ENCODE assay signal across 8 cellular contexts in the genomic region with DNA sequence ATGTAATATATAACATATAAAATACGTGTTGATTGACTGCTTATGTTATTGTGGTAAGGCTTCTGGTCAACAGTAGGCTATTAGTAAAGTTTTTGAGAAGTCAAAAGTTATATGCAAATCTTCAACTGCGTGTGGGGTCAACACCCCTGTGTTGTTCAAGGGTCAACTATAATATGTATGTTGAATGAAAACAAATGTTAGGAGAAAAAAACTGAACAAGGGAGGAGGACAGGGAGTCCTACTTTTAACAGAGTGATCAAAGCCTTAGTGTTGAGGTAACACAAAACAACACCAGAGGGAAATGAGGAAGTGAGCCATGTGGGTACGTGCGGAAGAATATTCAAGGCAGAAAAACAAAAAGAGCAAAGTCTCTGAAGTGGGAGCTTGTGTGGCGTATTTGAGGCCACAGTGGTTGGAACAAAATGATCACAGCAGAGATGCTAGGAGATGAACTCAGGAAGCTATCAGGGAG.
DNase-seq lines count a peak whose midpoint lies in the region; ATAC-seq and TF ChIP-seq lines count a peak whose summit lies in the region.

No MANE protein-coding gene starts in this region.

- no peaks in the 10 kb centered on the region for H3K9me3 Mint-ChIP-seq in progenitor cell of endocrine pancreas (ENCODE audit: low read depth)

- no peaks in the 10 kb centered on the region for H3K27me3 Mint-ChIP-seq in progenitor cell of endocrine pancreas

- TF ChIP-seq CTCF in OCI-LY7 (conservative IDR thresholded peaks at IDR 0.05; ENCODE audit: low read length) (no peak), progenitor cell of endocrine pancreas (IDR thresholded peaks at IDR 0.05; ENCODE audit: unreplicated experiment) (no peak)

- H3K36me3 Mint-ChIP-seq in progenitor cell of endocrine pancreas (ENCODE audit: insufficient read depth): no peaks in the 10 kb centered on the region

- peak overlapping the region; percentile 60 for H3K4me2 ChIP-seq in OCI-LY7 (ENCODE audit: low read length)

- H2AFZ ChIP-seq in OCI-LY7 (ENCODE audit: low read length): peak overlapping the region; percentile 54

- no peaks in the 10 kb centered on the region for H4K20me1 ChIP-seq in OCI-LY7 (ENCODE audit: insufficient read depth, low read length)

- ATAC-seq in GM18498 (IDR thresholded peaks at IDR 0.05; ENCODE audit: unreplicated experiment): peak; percentile 85
- ATAC-seq in HG02759 (IDR thresholded peaks at IDR 0.05; ENCODE audit: unreplicated experiment): peak; percentile 87
- ATAC-seq in SK-N-SH treated with all-trans-retinoic acid at 6 μM for 48 hours: no peak

- no peaks in the 10 kb centered on the region for H3K36me3 ChIP-seq in OCI-LY7 (ENCODE audit: insufficient read depth, low read length)

- H3K4me3 ChIP-seq in OCI-LY7 (ENCODE audit: low read depth, low read length, poor library complexity, severe bottlenecking): peak overlapping the region; percentile 8

- peaks cover 22% of the 10 kb centered on the region for H3K4me1 ChIP-seq in OCI-LY7 (ENCODE audit: insufficient read depth, low read length, poor library complexity, severe bottlenecking)

- CTCF ChIA-PET in OCI-LY7 (lab: Charles Lee; ENCODE audit: unreplicated experiment): no interaction called here

- peak overlapping the region; percentile 76 for H3K27ac ChIP-seq in OCI-LY7 (ENCODE audit: low read depth, low read length, poor library complexity, severe bottlenecking)

- H3K4me3 Mint-ChIP-seq in progenitor cell of endocrine pancreas (ENCODE audit: low read depth): no peak overlapping the region

- intact Hi-C loops in OCI-LY7 (cut with micrococcal nuclease; ENCODE audit: unreplicated experiment): no loop called here

- peaks cover 2% of the 10 kb centered on the region for H3K4me1 Mint-ChIP-seq in progenitor cell of endocrine pancreas (ENCODE audit: low read depth)

- POLR2A ChIA-PET in OCI-LY7 (lab: Charles Lee): interaction anchor here (0.6 to 1.4 kb wide), 6 partner anchors 9 to 62 kb away, joined by 3 to 6 read pairs (median 3); no protein-coding TSS in a partner anchor

- DNase-seq in OCI-LY7 (ENCODE audit: low spot score) (peak; percentile 78), cerebellum (ENCODE audit: low spot score) (no peak), progenitor cell of endocrine pancreas (ENCODE audit: low spot score, unreplicated experiment) (no peak)
- peak; percentile 80 for DNase-seq in activated effector memory CD4-positive, alpha-beta T cell treated with anti-CD3 and anti-CD28 coated beads, Interleukin-2, amount 50 U/mL, for 16 hours
- peak; percentile 13 to 63 for DNase-seq in stimulated activated CD4-positive, alpha-beta T cell treated with anti-CD3 and anti-CD28 coated beads, Interleukin-4, amount 100 ng/mL, for 4 hours

- H3K27ac Mint-ChIP-seq in progenitor cell of endocrine pancreas: no peak overlapping the region

- H3K79me2 ChIP-seq in OCI-LY7 (ENCODE audit: insufficient read depth, low read depth, low read length): no peaks in the 10 kb centered on the region

- no peaks in the 10 kb centered on the region for H3K9me2 ChIP-seq in OCI-LY7 (ENCODE audit: insufficient read depth, low read length)

- no peaks in the 10 kb centered on the region for H3K9me3 ChIP-seq in OCI-LY7 (ENCODE audit: low read length)

- BruUV-seq in OCI-LY7 (replicated peaks; lab: Mats Ljungman, UMichigan): no TSS peak

TF ChIP-seq in SK-N-SH treated with all-trans-retinoic acid at 6 μM for 48 hours, 23 proteins besides CTCF, POLR2A, EP300 and RAD21:
- TF ChIP-seq RARB (CRISPR knock-in tag; IDR thresholded peaks at IDR 0.05) (no peak), ZNF565 (CRISPR knock-in tag; conservative IDR thresholded peaks at IDR 0.05; ENCODE audit: low read depth) (no peak), TCF4 (CRISPR knock-in tag; IDR thresholded peaks at IDR 0.05; ENCODE audit: borderline replicate concordance) (no peak), ZFP3 (CRISPR knock-in tag; IDR thresholded peaks at IDR 0.05) (no peak), ISL1 (CRISPR knock-in tag; IDR thresholded peaks at IDR 0.05) (no peak), ZNF8 (CRISPR knock-in tag; IDR thresholded peaks at IDR 0.05) (no peak), GLIS3 (CRISPR knock-in tag; IDR thresholded peaks at IDR 0.05) (no peak), TOX (CRISPR knock-in tag; IDR thresholded peaks at IDR 0.05; ENCODE audit: borderline replicate concordance) (no peak), ZFP30 (CRISPR knock-in tag; IDR thresholded peaks at IDR 0.05) (no peak)
- TF ChIP-seq, protein P1, sequence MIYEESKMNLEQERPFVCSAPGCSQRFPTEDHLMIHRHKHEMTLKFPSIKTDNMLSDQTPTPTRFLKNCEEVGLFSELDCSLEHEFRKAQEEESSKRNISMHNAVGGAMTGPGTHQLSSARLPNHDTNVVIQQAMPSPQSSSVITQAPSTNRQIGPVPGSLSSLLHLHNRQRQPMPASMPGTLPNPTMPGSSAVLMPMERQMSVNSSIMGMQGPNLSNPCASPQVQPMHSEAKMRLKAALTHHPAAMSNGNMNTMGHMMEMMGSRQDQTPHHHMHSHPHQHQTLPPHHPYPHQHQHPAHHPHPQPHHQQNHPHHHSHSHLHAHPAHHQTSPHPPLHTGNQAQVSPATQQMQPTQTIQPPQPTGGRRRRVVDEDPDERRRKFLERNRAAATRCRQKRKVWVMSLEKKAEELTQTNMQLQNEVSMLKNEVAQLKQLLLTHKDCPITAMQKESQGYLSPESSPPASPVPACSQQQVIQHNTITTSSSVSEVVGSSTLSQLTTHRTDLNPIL (CRISPR knock-in tag; IDR thresholded peaks at IDR 0.05; ENCODE audit: low read depth): no peak
- TF ChIP-seq, protein P2, sequence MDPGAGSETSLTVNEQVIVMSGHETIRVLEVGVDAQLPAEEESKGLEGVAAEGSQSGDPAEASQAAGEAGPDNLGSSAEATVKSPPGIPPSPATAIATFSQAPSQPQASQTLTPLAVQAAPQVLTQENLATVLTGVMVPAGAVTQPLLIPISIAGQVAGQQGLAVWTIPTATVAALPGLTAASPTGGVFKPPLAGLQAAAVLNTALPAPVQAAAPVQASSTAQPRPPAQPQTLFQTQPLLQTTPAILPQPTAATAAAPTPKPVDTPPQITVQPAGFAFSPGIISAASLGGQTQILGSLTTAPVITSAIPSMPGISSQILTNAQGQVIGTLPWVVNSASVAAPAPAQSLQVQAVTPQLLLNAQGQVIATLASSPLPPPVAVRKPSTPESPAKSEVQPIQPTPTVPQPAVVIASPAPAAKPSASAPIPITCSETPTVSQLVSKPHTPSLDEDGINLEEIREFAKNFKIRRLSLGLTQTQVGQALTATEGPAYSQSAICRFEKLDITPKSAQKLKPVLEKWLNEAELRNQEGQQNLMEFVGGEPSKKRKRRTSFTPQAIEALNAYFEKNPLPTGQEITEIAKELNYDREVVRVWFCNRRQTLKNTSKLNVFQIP (CRISPR knock-in tag; IDR thresholded peaks at IDR 0.05; ENCODE audit: borderline replicate concordance, low read depth): no peak

Comparison
In these comparisons a context has a peak if more than half of its experiments do, and no peak if none do; other contexts are left out.
1. DNase-seq: peak in OCI-LY7 (single experiment), activated effector memory CD4-positive, alpha-beta T cell treated with anti-CD3 and anti-CD28 coated beads, Interleukin-2, amount 50 U/mL, for 16 hours (single experiment) and stimulated activated CD4-positive, alpha-beta T cell treated with anti-CD3 and anti-CD28 coated beads, Interleukin-4, amount 100 ng/mL, for 4 hours (2 of 2); none in cerebellum (single experiment) and progenitor cell of endocrine pancreas (single experiment).